1 cellular context compared by ENCODE assay signal in genomic region chr6:33410050-33410710, GRCh38.
A peak's percentile ranks its signal among the peaks of the same experiment; 100 is the strongest.
TF ChIP-seq lines count a peak whose summit lies in the region.

No MANE protein-coding gene starts in this region.

TF ChIP-seq in WTC11, 78 proteins besides CTCF, POLR2A, EP300 and RAD21 (continued from another document):
- TF ChIP-seq PRDM15 (CRISPR knock-in tag; IDR thresholded peaks at IDR 0.05) (no peak), E2F4 (CRISPR knock-in tag; IDR thresholded peaks at IDR 0.05; ENCODE audit: borderline replicate concordance, low read depth) (peak; percentile 48; the same call in 1 of the 2 replicates), KAT7 (CRISPR knock-in tag; IDR thresholded peaks at IDR 0.05; ENCODE audit: borderline replicate concordance) (0 out of 2 replicates have a peak, but pooled peaks have one; percentile 60), USF2 (CRISPR knock-in tag; IDR thresholded peaks at IDR 0.05) (peak; percentile 56; the same call in 1 of the 2 replicates), JUN (CRISPR knock-in tag; IDR thresholded peaks at IDR 0.05) (no peak), ZNF671 (CRISPR knock-in tag; IDR thresholded peaks at IDR 0.05) (no peak), AFF4 (CRISPR knock-in tag; IDR thresholded peaks at IDR 0.05; ENCODE audit: borderline replicate concordance) (no peak), GABPB1 (CRISPR knock-in tag; IDR thresholded peaks at IDR 0.05) (peak; percentile 93), ATF2 (CRISPR knock-in tag; IDR thresholded peaks at IDR 0.05; ENCODE audit: borderline replicate concordance, low read depth) (no peak), PRRX2 (CRISPR knock-in tag; IDR thresholded peaks at IDR 0.05) (peak; percentile 89; the same call in 1 of the 2 replicates), ZNF425 (CRISPR knock-in tag; conservative IDR thresholded peaks at IDR 0.05) (no peak; the same call in 1 of the 2 replicates), ZNF416 (CRISPR knock-in tag; IDR thresholded peaks at IDR 0.05) (peak; percentile 73; the same call in 1 of the 2 replicates), STAT6 (CRISPR knock-in tag; conservative IDR thresholded peaks at IDR 0.05; ENCODE audit: low read depth) (no peak), TEAD1 (CRISPR knock-in tag; IDR thresholded peaks at IDR 0.05) (peak; percentile 94), RORB (CRISPR knock-in tag; IDR thresholded peaks at IDR 0.05) (no peak), SP1 (CRISPR knock-in tag; conservative IDR thresholded peaks at IDR 0.05) (peak; percentile 98), ELF4 (CRISPR knock-in tag; IDR thresholded peaks at IDR 0.05; ENCODE audit: low read depth) (no peak), OVOL2 (CRISPR knock-in tag; IDR thresholded peaks at IDR 0.05; ENCODE audit: borderline replicate concordance) (no peak; the same call in 1 of the 2 replicates), ZNF423 (CRISPR knock-in tag; IDR thresholded peaks at IDR 0.05) (no peak), FOXP4 (CRISPR knock-in tag; IDR thresholded peaks at IDR 0.05) (peak; percentile 94), SOX15 (CRISPR knock-in tag; IDR thresholded peaks at IDR 0.05) (no peak), ZNF317 (CRISPR knock-in tag; IDR thresholded peaks at IDR 0.05; ENCODE audit: borderline replicate concordance, low read depth) (no peak), MAX (CRISPR knock-in tag; IDR thresholded peaks at IDR 0.05) (peak; percentile 97), CBFB (CRISPR knock-in tag; IDR thresholded peaks at IDR 0.05; ENCODE audit: low read depth) (no peak; the same call in 1 of the 2 replicates)
